ENCODE assay signal across 25 cellular contexts in the genomic region with DNA sequence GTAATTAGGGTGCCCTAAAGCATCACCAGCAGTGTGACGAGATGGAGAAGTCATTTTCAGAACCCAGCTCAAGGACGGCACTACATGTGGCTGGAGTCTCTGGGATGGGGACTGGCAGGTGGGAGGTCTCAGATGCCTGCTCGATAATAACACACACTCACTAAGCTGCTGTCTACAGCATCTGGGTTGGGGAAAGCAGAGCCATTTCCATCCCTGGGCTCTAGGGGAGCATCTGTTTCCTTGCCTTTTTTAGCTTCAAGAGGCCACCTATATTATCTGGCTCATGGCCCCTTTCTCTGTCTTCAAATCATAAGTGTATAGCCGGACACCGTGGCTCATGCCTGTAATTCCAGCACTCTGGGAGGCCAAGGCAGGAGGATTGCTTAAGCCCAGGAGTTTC.
"Had no signal": no experiment of that assay in that cellular context is flagged by ENCODE, and none has a peak within 500 bp of the region (broad histone marks: within the 10 kb centered on the region; RNA-seq: fewer than 3 reads in every experiment).

No MANE protein-coding gene starts in this region.

- H3K4me3 ChIP-seq: esophagus muscularis mucosa, left ventricle myocardium inferior, ovary, skin epidermis, thoracic aorta had no signal

- H3K27me3 ChIP-seq: brain microvascular endothelial cell, esophagus muscularis mucosa, ovary had no signal

- H3K9me3 ChIP-seq: esophagus muscularis mucosa, neutrophil, ovary, thoracic aorta had no signal

- H3K27ac Mint-ChIP-seq: activated B cell treated with CpG ODN at 0.5 μM for 24 hours; activated CD8-positive, alpha-beta T cell treated with anti-CD3 and anti-CD28 coated beads for 36 hours; nephron progenitor cell; progenitor cell of endocrine pancreas; stimulated activated naive CD8-positive, alpha-beta T cell treated with anti-CD3 and anti-CD28 coated beads, Interleukin-15, Interleukin-2, amounts not matched to agents 100 ng/mL and 50 ng/mL, for 24 hours had no signal

- H3K36me3 ChIP-seq: brain microvascular endothelial cell, esophagus muscularis mucosa, left ventricle myocardium inferior, neutrophil, ovary, thoracic aorta had no signal

- H3K9me3 Mint-ChIP-seq: activated CD8-positive, alpha-beta T cell treated with anti-CD3 and anti-CD28 coated beads for 36 hours; activated T-helper 17 cell treated with anti-CD3 and anti-CD28 coated beads, Interleukin-2, amount 50 U/mL, for 72 hours; stimulated activated naive CD8-positive, alpha-beta T cell treated with anti-CD3 and anti-CD28 coated beads, Interleukin-15, Interleukin-2, amounts not matched to agents 100 ng/mL and 50 ng/mL, for 24 hours had no signal

- H3K4me3 Mint-ChIP-seq: activated B cell treated with CpG ODN at 0.5 μM for 24 hours; activated CD8-positive, alpha-beta T cell treated with anti-CD3 and anti-CD28 coated beads for 36 hours; activated T-cell treated with anti-CD3 and anti-CD28 coated beads, Interleukin-2, amount 50 U/mL, for 4 hours; nephron progenitor cell; stimulated activated naive CD8-positive, alpha-beta T cell treated with anti-CD3 and anti-CD28 coated beads, Interleukin-15, Interleukin-2, amounts not matched to agents 100 ng/mL and 50 ng/mL, for 24 hours had no signal

- H3K27ac ChIP-seq: brain microvascular endothelial cell, left ventricle myocardium inferior, neutrophil, ovary, thoracic aorta had no signal

- DNase-seq: activated B cell treated with CpG ODN at 0.5 μM for 24 hours; activated CD4-positive, alpha-beta T cell treated with anti-CD3 and anti-CD28 coated beads, Interleukin-2, amount 50 U/mL, for 1 hour; activated CD8-positive, alpha-beta T cell treated with anti-CD3 and anti-CD28 coated beads for 36 hours; activated gamma-delta T cell treated with Interleukin-2 at 50 U/mL for 16 hours; activated naive CD4-positive, alpha-beta T cell treated with anti-CD3 and anti-CD28 coated beads, Interleukin-2, amount 50 U/mL, for 16 hours; activated T-cell treated with anti-CD3 and anti-CD28 coated beads, Interleukin-2, amount 50 U/mL, for 4 hours; amniotic stem cell; brain microvascular endothelial cell; foreskin melanocyte; islet precursor cell; left ventricle myocardium inferior; nephron progenitor cell; ovary; retina; stimulated activated CD4-positive, alpha-beta T cell treated with anti-CD3 and anti-CD28 coated beads, Interleukin-12 subunit alpha, Interleukin-12 subunit beta, amount 100 ng/mL, for 4 hours; stimulated activated CD4-positive, alpha-beta T cell treated with anti-CD3 and anti-CD28 coated beads, Interleukin-4, amount 100 ng/mL, for 1 hour; trophoblast cell had no signal

- H3K27me3 Mint-ChIP-seq: activated T-helper 17 cell treated with anti-CD3 and anti-CD28 coated beads, Interleukin-2, amount 50 U/mL, for 72 hours; progenitor cell of endocrine pancreas had no signal

- ATAC-seq: activated CD8-positive, alpha-beta T cell treated with anti-CD3 and anti-CD28 coated beads for 36 hours; activated T-cell treated with anti-CD3 and anti-CD28 coated beads, Interleukin-2, amount 50 U/mL, for 4 hours; activated T-helper 17 cell treated with anti-CD3 and anti-CD28 coated beads, Interleukin-2, amount 50 U/mL, for 72 hours; sciatic nerve had no signal
